ENCODE assay signal across 19 cellular contexts in the genomic region with DNA sequence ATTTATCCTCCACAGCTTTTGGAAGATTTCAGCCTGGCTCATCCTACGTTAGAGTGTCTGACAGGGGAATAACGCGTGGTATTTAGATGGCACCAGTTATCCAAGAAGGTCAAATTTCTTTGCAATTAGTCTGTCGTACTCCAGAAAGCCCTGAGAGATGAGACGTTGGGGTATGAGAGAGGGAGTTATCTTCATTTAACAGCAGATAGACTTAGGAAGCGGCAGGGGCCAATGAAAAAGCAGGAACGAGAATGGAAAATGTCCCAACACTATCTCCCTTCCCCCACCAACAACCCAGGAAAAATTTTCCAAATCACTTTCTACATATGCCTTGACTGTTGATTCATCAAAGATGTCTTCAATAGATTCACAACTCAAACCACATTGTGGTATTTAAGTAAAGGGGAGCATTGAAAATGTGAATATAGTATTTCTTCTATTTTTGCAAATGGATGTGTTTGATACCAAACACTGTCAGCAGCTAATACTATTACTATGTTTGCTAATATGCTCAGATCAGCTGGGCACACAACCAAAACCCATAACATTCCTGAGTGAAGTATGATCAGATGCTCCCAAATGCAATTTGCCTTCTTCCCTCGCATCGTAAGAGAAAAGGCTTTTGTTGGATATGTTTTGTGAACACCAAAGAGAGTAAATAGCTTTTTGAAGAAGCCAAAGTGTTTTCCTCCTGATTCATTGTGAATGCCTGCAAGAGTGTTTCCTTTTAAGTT. TPM values are rescaled to one million over a fixed set of nuclear protein-coding genes. Genes with fewer than 3 reads are reported as not detected.
DNase-seq lines count a peak whose midpoint lies in the region; ATAC-seq, FAIRE-seq and TF ChIP-seq lines count a peak whose summit lies in the region.
"Had no signal": no experiment of that assay in that cellular context is flagged by ENCODE, and none has a peak within 500 bp of the region (broad histone marks: within the 10 kb centered on the region; RNA-seq: fewer than 3 reads in every experiment).

No MANE protein-coding gene starts in this region.

- BruUV-seq in PC-3 (replicated peaks; lab: Mats Ljungman, UMichigan), result no TSS peak

- no peaks in the 10 kb centered on the region for H3K9me2 ChIP-seq in PC-3 (replicated peaks; ENCODE audit: low read length)

- ATAC-seq in PC-3, result peak; percentile 61
- no peak for ATAC-seq in GM18517 (IDR thresholded peaks at IDR 0.05; ENCODE audit: unreplicated experiment)
- ATAC-seq: naive thymus-derived CD4-positive, alpha-beta T cell had no signal

- no peaks in the 10 kb centered on the region for H4K20me1 ChIP-seq in PC-3 (ENCODE audit: low read length)

- H3K27me3 ChIP-seq in PC-3 (ENCODE audit: low read length) (no peaks in the 10 kb centered on the region), left ventricle myocardium inferior (ENCODE audit: low read depth) (peaks cover 45% of the 10 kb centered on the region)
- H3K27me3 ChIP-seq: SJSA1 had no signal

- H3K4me3 ChIP-seq in PC-3 (ENCODE audit: low read length) (no peak overlapping the region), left ventricle myocardium inferior (no peak overlapping the region)
- H3K4me3 ChIP-seq: lung, SJSA1, suprapubic skin had no signal

- H2AFZ ChIP-seq in PC-3 (ENCODE audit: low read length), result peak overlapping the region; percentile 20; the same call in 1 of the 2 replicates

- CTCF ChIA-PET in PC-3 (lab: Charles Lee), result interaction anchor here (0.6 to 1.0 kb wide), 2 partner anchors 124 to 252 kb away, joined by 3 to 5 read pairs; no protein-coding TSS in a partner anchor

- H3K9ac ChIP-seq in PC-3 (ENCODE audit: low read length), result no peak overlapping the region

- TF ChIP-seq CTCF in PC-3 (conservative IDR thresholded peaks at IDR 0.05; ENCODE audit: low read depth, low read length), result no peak
- no peak for TF ChIP-seq CTCF in left ventricle myocardium inferior (IDR thresholded peaks at IDR 0.05; ENCODE audit: borderline replicate concordance)

- no peaks in the 10 kb centered on the region for H3K79me2 ChIP-seq in PC-3 (ENCODE audit: low read length)

- H3F3A ChIP-seq in PC-3 (ENCODE audit: low read length, unreplicated experiment), result no peaks in the 10 kb centered on the region

- H3K27ac ChIP-seq in PC-3 (ENCODE audit: low read length) (peak overlapping the region; percentile 64), left ventricle myocardium inferior (replicated peaks) (no peak overlapping the region)
- H3K27ac ChIP-seq: SJSA1, suprapubic skin had no signal

- H3K9me3 ChIP-seq in PC-3 (ENCODE audit: low read length) (no peaks in the 10 kb centered on the region), left ventricle myocardium inferior (replicated peaks) (no peaks in the 10 kb centered on the region)
- H3K9me3 ChIP-seq: SJSA1, suprapubic skin had no signal

- peaks cover 52% of the 10 kb centered on the region for H3K4me1 ChIP-seq in PC-3 (ENCODE audit: insufficient read depth, low read length)
- H3K4me1 ChIP-seq in left ventricle myocardium inferior, result no peaks in the 10 kb centered on the region
- H3K4me1 ChIP-seq: suprapubic skin had no signal

- peak; percentile 81 for DNase-seq in GM04504 (ENCODE audit: low read depth)
- peak; percentile 79 for DNase-seq in PC-3
- DNase-seq in fibroblast of peridontal ligament (ENCODE audit: extremely low read depth), result peak; percentile 71
- DNase-seq in stromal cell of bone marrow (ENCODE audit: low read depth), result peak; percentile 46
- DNase-seq in left ventricle myocardium inferior, result no peak
- no peak for DNase-seq in GM19239 (ENCODE audit: insufficient read length, low spot score)
- DNase-seq: activated CD4-positive, CD25-positive, alpha-beta regulatory T cell; activated CD8-positive, alpha-beta memory T cell treated with anti-CD3 and anti-CD28 coated beads for 24 hours; C1 segment of cervical spinal cord; head of caudate nucleus; naive thymus-derived CD4-positive, alpha-beta T cell; NCI-H2029 treated with DMSO at 0.1 percent for 48 hours; NCI-H524 had no signal

- POLR2A ChIA-PET in PC-3 (lab: Charles Lee; ENCODE audit: unreplicated experiment), result interaction anchor here (0.6 to 0.7 kb wide), 2 partner anchors 10 to 24 kb away, joined by 3 to 5 read pairs; no protein-coding TSS in a partner anchor

- no peak for FAIRE-seq in GM19239 (lab: Jason Lieb, UNC)
- FAIRE-seq: bronchial epithelial cell had no signal

- no peaks in the 10 kb centered on the region for H3K36me3 ChIP-seq in PC-3 (ENCODE audit: low read depth, low read length)
- H3K36me3 ChIP-seq in left ventricle myocardium inferior, result no peaks in the 10 kb centered on the region
- H3K36me3 ChIP-seq: SJSA1, suprapubic skin had no signal

- H3K4me2 ChIP-seq in PC-3 (ENCODE audit: low read length), result no peak overlapping the region

- intact Hi-C loops in PC-3 (cut with micrococcal nuclease), result loop anchor here (5.0 kb wide), 1 partner anchor 42 kb away; no protein-coding TSS in a partner anchor
- intact Hi-C loops in left ventricle myocardium inferior (cut with micrococcal nuclease), result no loop called here

RNA-seq across cellular contexts. Expression of a gene that starts 13.3 kb away (rescaled TPM):
- total RNA-seq in PC-3 (2014; rRNA removed), result 0.58 and 1.6 TPM in 2 replicates
- total RNA-seq in left ventricle myocardium inferior, result 0.49 TPM
- total RNA-seq: activated T-helper 1 cell treated with anti-CD3 and anti-CD28 coated beads, Interleukin-12 subunit alpha, Interleukin-12 subunit beta, Interleukin-2, Interleukin-4 antibody, amounts not matched to agents 30 ng/mL and 10 ng/mL and 1 ng/mL, durations not matched to agents 14 hours and 24 hours and 36 hours; naive thymus-derived CD4-positive, alpha-beta T cell had no signal

Comparison
In these comparisons a context has a peak if more than half of its experiments do, and no peak if none do; other contexts are left out.
1. DNase-seq: peak in GM04504 (single experiment), PC-3 (single experiment), fibroblast of peridontal ligament (single experiment) and stromal cell of bone marrow (single experiment); none in left ventricle myocardium inferior (single experiment) and GM19239 (single experiment).